In genomic region chr19:34317311-34317927, GRCh38 we compare ENCODE assay signal across 9 cellular contexts. TPM values are rescaled to one million over a fixed set of nuclear protein-coding genes. Genes with fewer than 3 reads are reported as not detected.
DNase-seq lines count a peak whose midpoint lies in the region; ATAC-seq and FAIRE-seq lines count a peak whose summit lies in the region.
"Had no signal": no experiment of that assay in that cellular context is flagged by ENCODE, and none has a peak within 500 bp of the region (broad histone marks: within the 10 kb centered on the region; RNA-seq: fewer than 3 reads in every experiment).

No MANE protein-coding gene starts in this region.

- ATAC-seq in GM19351 (IDR thresholded peaks at IDR 0.05; ENCODE audit: unreplicated experiment) = no peak

- CTCF ChIA-PET in activated naive CD4-positive, alpha-beta T cell treated with anti-CD3 and anti-CD28 coated beads, Interleukin-2, amount 10 ng/mL, durations not matched to agents 7 days and 5 days (lab: Charles Lee) = no interaction called here

- peak overlapping the region in 1 of 5 donors; percentile 41 for H3K9ac ChIP-seq in subcutaneous abdominal adipose tissue (ENCODE audit: low read length in 5 of 5)

- H3K4me1 ChIP-seq in subcutaneous abdominal adipose tissue (ENCODE audit: control insufficient read depth in 5 of 5, insufficient read depth in 5 of 5, low read length in 5 of 5) (peaks cover 0 to 52% (median 17%) of the 10 kb centered on the region in 5 donors), small intestine (ENCODE audit: control insufficient read depth in 2 of 2, insufficient read depth in 1 of 2, low read depth in 1 of 2, low read length in 1 of 2) (peaks cover 0 to 5% of the 10 kb centered on the region in 2 donors)

- peaks cover 42% of the 10 kb centered on the region for H3K4me1 Mint-ChIP-seq in activated T-cell treated with anti-CD3 and anti-CD28 coated beads, Interleukin-2, amount 50 U/mL, for 24 hours (ENCODE audit: low read depth)
- H3K4me1 Mint-ChIP-seq in activated naive CD4-positive, alpha-beta T cell treated with anti-CD3 and anti-CD28 coated beads, Interleukin-2, amount 10 ng/mL, durations not matched to agents 7 days and 5 days = peaks cover 26% of the 10 kb centered on the region

- H3K27ac Mint-ChIP-seq in activated T-cell treated with anti-CD3 and anti-CD28 coated beads, Interleukin-2, amount 50 U/mL, for 24 hours = peak overlapping the region; percentile 79
- H3K27ac Mint-ChIP-seq in activated naive CD4-positive, alpha-beta T cell treated with anti-CD3 and anti-CD28 coated beads, Interleukin-2, amount 10 ng/mL, durations not matched to agents 7 days and 5 days = peak overlapping the region; percentile 9

- H3K27me3 ChIP-seq in subcutaneous abdominal adipose tissue (ENCODE audit: control insufficient read depth in 5 of 5, insufficient read depth in 4 of 5, low read length in 5 of 5) = no peaks in the 10 kb centered on the region
- H3K27me3 ChIP-seq in small intestine (ENCODE audit: control insufficient read depth in 2 of 2, insufficient read depth in 2 of 2, low read length in 2 of 2) = no peaks in the 10 kb centered on the region

- H3K36me3 Mint-ChIP-seq in activated T-cell treated with anti-CD3 and anti-CD28 coated beads, Interleukin-2, amount 50 U/mL, for 24 hours (ENCODE audit: low read depth) = peaks cover 20% of the 10 kb centered on the region
- peaks cover 10% of the 10 kb centered on the region for H3K36me3 Mint-ChIP-seq in activated naive CD4-positive, alpha-beta T cell treated with anti-CD3 and anti-CD28 coated beads, Interleukin-2, amount 10 ng/mL, durations not matched to agents 7 days and 5 days

- peak overlapping the region in 1 of 5 donors; percentile 8 for H3K4me3 ChIP-seq in subcutaneous abdominal adipose tissue (ENCODE audit: low read depth in 1 of 5, low read length in 5 of 5)
- no peak overlapping the region for H3K4me3 ChIP-seq in small intestine (ENCODE audit: low read depth in 1 of 2, low read length in 2 of 2)

- no peaks in the 10 kb centered on the region for H3K9me3 Mint-ChIP-seq in activated T-cell treated with anti-CD3 and anti-CD28 coated beads, Interleukin-2, amount 50 U/mL, for 24 hours
- H3K9me3 Mint-ChIP-seq in activated naive CD4-positive, alpha-beta T cell treated with anti-CD3 and anti-CD28 coated beads, Interleukin-2, amount 10 ng/mL, durations not matched to agents 7 days and 5 days = no peaks in the 10 kb centered on the region
- H3K9me3 Mint-ChIP-seq: brain had no signal

- DNase-seq in activated T-cell treated with anti-CD3 and anti-CD28 coated beads, Interleukin-2, amount 50 U/mL, for 24 hours = no peak
- no peak for DNase-seq in activated T-cell treated with anti-CD3 and anti-CD28 coated beads for 4 hours
- peak; percentile 31 for DNase-seq in activated naive CD4-positive, alpha-beta T cell treated with anti-CD3 and anti-CD28 coated beads, Interleukin-2, amount 10 ng/mL, durations not matched to agents 7 days and 5 days
- peak; percentile 64 for DNase-seq in islet precursor cell
- DNase-seq in NCI-H187 (lab: John Stamatoyannopoulos, UW) = no peak
- DNase-seq in small intestine = no peak

- 65 to 76% (median 74%) methylated on average over 6 of the region's 6 CpGs for WGBS in small intestine, 3 donors

- H3K36me3 ChIP-seq in subcutaneous abdominal adipose tissue (ENCODE audit: control insufficient read depth in 5 of 5, insufficient read depth in 5 of 5, low read length in 5 of 5) (peaks cover 0 to 16% (median 10%) of the 10 kb centered on the region in 5 donors), small intestine (ENCODE audit: control insufficient read depth in 2 of 2, insufficient read depth in 2 of 2, low read length in 2 of 2) (peaks cover 0 to 5% of the 10 kb centered on the region in 2 donors)

- H3K4me3 Mint-ChIP-seq in activated T-cell treated with anti-CD3 and anti-CD28 coated beads, Interleukin-2, amount 50 U/mL, for 24 hours = no peak overlapping the region
- no peak overlapping the region for H3K4me3 Mint-ChIP-seq in activated naive CD4-positive, alpha-beta T cell treated with anti-CD3 and anti-CD28 coated beads, Interleukin-2, amount 10 ng/mL, durations not matched to agents 7 days and 5 days
- H3K4me3 Mint-ChIP-seq: brain had no signal

- no peak for FAIRE-seq in small intestine (lab: Jason Lieb, UNC)

- no peaks in the 10 kb centered on the region for H3K9me3 ChIP-seq in subcutaneous abdominal adipose tissue (ENCODE audit: control insufficient read depth in 5 of 5, low read length in 5 of 5)
- H3K9me3 ChIP-seq in small intestine (ENCODE audit: control insufficient read depth, low read depth) = no peaks in the 10 kb centered on the region

- H3K27ac ChIP-seq in subcutaneous abdominal adipose tissue (ENCODE audit: low read depth, low read length) (peak overlapping the region; percentile 60), small intestine (ENCODE audit: low read depth in 1 of 2, low read length in 1 of 2) (peak overlapping the region in 1 of 2 donors; percentile 32)

- H3K27me3 Mint-ChIP-seq in activated T-cell treated with anti-CD3 and anti-CD28 coated beads, Interleukin-2, amount 50 U/mL, for 24 hours = no peaks in the 10 kb centered on the region
- H3K27me3 Mint-ChIP-seq in activated naive CD4-positive, alpha-beta T cell treated with anti-CD3 and anti-CD28 coated beads, Interleukin-2, amount 10 ng/mL, durations not matched to agents 7 days and 5 days = no peaks in the 10 kb centered on the region
- H3K27me3 Mint-ChIP-seq: brain had no signal

RNA-seq across cellular contexts. Expression of gene GPI, which starts 47.6 kb away (rescaled TPM):
- 100 to 1,000 TPM in 2 of 3 donors, 10 to 100 TPM in 1; 98.6 to 199 (median 129) TPM for polyA plus RNA-seq in small intestine

Comparison
In these comparisons a context has a peak if more than half of its experiments do, and no peak if none do; other contexts are left out.
1. DNase-seq: peak in activated naive CD4-positive, alpha-beta T cell treated with anti-CD3 and anti-CD28 coated beads, Interleukin-2, amount 10 ng/mL, durations not matched to agents 7 days and 5 days (single experiment) and islet precursor cell (single experiment); none in activated T-cell treated with anti-CD3 and anti-CD28 coated beads, Interleukin-2, amount 50 U/mL, for 24 hours (single experiment), activated T-cell treated with anti-CD3 and anti-CD28 coated beads for 4 hours (single experiment), NCI-H187 (0 of 2) and small intestine (single experiment).